Comparison of ENCODE assay signal across 8 cellular contexts in genomic region chr13:108915095-108915633, GRCh38.
DNase-seq lines count a peak whose midpoint lies in the region; ATAC-seq and TF ChIP-seq lines count a peak whose summit lies in the region.

No MANE protein-coding gene starts in this region.

- BruUV-seq in Calu3 (replicated peaks; lab: Mats Ljungman, UMichigan) = no TSS peak

- TF ChIP-seq CTCF in Calu3 (IDR thresholded peaks at IDR 0.05; ENCODE audit: unreplicated experiment) = no peak
- peak; percentile 85 for TF ChIP-seq CTCF in choroid plexus epithelial cell (conservative IDR thresholded peaks at IDR 0.05; ENCODE audit: low read depth, low read length)

- no peaks in the 10 kb centered on the region for H3K27me3 ChIP-seq in mucosa of rectum (ENCODE audit: control insufficient read depth in 2 of 2, insufficient read depth in 2 of 2, low read length in 2 of 2)

- H3K36me3 ChIP-seq in mucosa of rectum (ENCODE audit: control insufficient read depth in 2 of 2, insufficient read depth in 2 of 2, low read length in 2 of 2) = no peaks in the 10 kb centered on the region

- intact Hi-C loops in Calu3 (cut with micrococcal nuclease; ENCODE audit: unreplicated experiment) = loop anchor here (5.0 kb wide), 1 partner anchor 37 kb away; no protein-coding TSS in a partner anchor

- peaks cover 16% of the 10 kb centered on the region for H3K36me3 Mint-ChIP-seq in Calu3 (ENCODE audit: insufficient read depth, unreplicated experiment)

- peak; percentile 26 for ATAC-seq in GM19452 (IDR thresholded peaks at IDR 0.05; ENCODE audit: unreplicated experiment)
- no peak for ATAC-seq in HG03095 (IDR thresholded peaks at IDR 0.05; ENCODE audit: unreplicated experiment)

- peak overlapping the region; percentile 50 for H3K4me3 Mint-ChIP-seq in Calu3 (ENCODE audit: low read depth, unreplicated experiment)

- H3K4me1 Mint-ChIP-seq in Calu3 (ENCODE audit: low read depth, unreplicated experiment) = peaks cover 42% of the 10 kb centered on the region

- H3K9me3 ChIP-seq in mucosa of rectum (ENCODE audit: control insufficient read depth in 2 of 2, low read length in 2 of 2) = no peaks in the 10 kb centered on the region

- no peaks in the 10 kb centered on the region for H3K9me3 Mint-ChIP-seq in Calu3 (ENCODE audit: low read depth, unreplicated experiment)

- H3K4me3 ChIP-seq in choroid plexus epithelial cell (ENCODE audit: low read depth, low read length) (peak overlapping the region; percentile 8), mucosa of rectum (ENCODE audit: low read length in 2 of 2) (peak overlapping the region; percentile 8 to 48)

- peak overlapping the region in 1 of 2 donors; percentile 4 for H3K27ac ChIP-seq in mucosa of rectum (ENCODE audit: low read depth in 2 of 2, low read length in 2 of 2)

- H3K27me3 Mint-ChIP-seq in Calu3 (ENCODE audit: unreplicated experiment) = no peaks in the 10 kb centered on the region

- CTCF ChIA-PET in Calu3 (lab: Charles Lee) = interaction anchor here (1.0 kb wide), 1 partner anchor 35 kb away, joined by 3 read pairs; no protein-coding TSS in a partner anchor

- peak overlapping the region; percentile 100 for H3K27ac Mint-ChIP-seq in Calu3 (ENCODE audit: unreplicated experiment)

- H3K4me1 ChIP-seq in mucosa of rectum (ENCODE audit: control insufficient read depth in 2 of 2, insufficient read depth in 2 of 2, low read length in 2 of 2) = peaks cover 0 to 9% of the 10 kb centered on the region in 2 donors

- H3K9ac ChIP-seq in mucosa of rectum (ENCODE audit: low read depth in 1 of 2, low read length in 2 of 2) = no peak overlapping the region

- DNase-seq in Calu3 (no peak), NCI-H460 (ENCODE audit: extremely low read depth, low read depth) (peak; percentile 38), choroid plexus epithelial cell (ENCODE audit: low read depth) (peak; percentile 88), NCI-H2171 (lab: John Stamatoyannopoulos, UW) (no peak), NCI-H1436 (lab: John Stamatoyannopoulos, UW) (no peak)

Comparison
In these comparisons a context has a peak if more than half of its experiments do, and no peak if none do; other contexts are left out.
1. DNase-seq: peak in NCI-H460 (single experiment) and choroid plexus epithelial cell (single experiment); none in Calu3 (single experiment), NCI-H2171 (single experiment) and NCI-H1436 (single experiment).